ENCODE assay signal across 7 cellular contexts in genomic region chr7:150631084-150631824, GRCh38. TPM values are rescaled to one million over a fixed set of nuclear protein-coding genes. Genes with fewer than 3 reads are reported as not detected.
DNase-seq lines count a peak whose midpoint lies in the region; TF ChIP-seq lines count a peak whose summit lies in the region.

No MANE protein-coding gene starts in this region.

- peak; percentile 67 for DNase-seq in activated naive CD4-positive, alpha-beta T cell treated with anti-CD3 and anti-CD28 coated beads for 36 hours
- DNase-seq in transverse colon, result no peak
- DNase-seq in MV-4-11 (lab: John Stamatoyannopoulos, UW), result no peak
- no peak for DNase-seq in SW 1271 (lab: John Stamatoyannopoulos, UW)
- DNase-seq in cerebellar nuclear complex (lab: John Stamatoyannopoulos, UW), result no peak

- no peaks in the 10 kb centered on the region for H3K27me3 Mint-ChIP-seq in activated naive CD4-positive, alpha-beta T cell treated with anti-CD3 and anti-CD28 coated beads for 36 hours (ENCODE audit: low read depth)

- intact Hi-C loops in activated naive CD4-positive, alpha-beta T cell treated with anti-CD3 and anti-CD28 coated beads for 36 hours (cut with micrococcal nuclease), result loop anchor here (1.0 to 5.0 kb wide), 4 partner anchors 10 to 124 kb away; partner anchors contain the start of gene GIMAP1
- intact Hi-C loops in transverse colon (cut with DNase I; ENCODE audit: low total_unique reads), result no loop called here

- peaks cover 12% of the 10 kb centered on the region for H3K9me3 ChIP-seq in KOPT-K1 (ENCODE audit: insufficient read depth, low read length, poor library complexity, severe bottlenecking)
- no peaks in the 10 kb centered on the region for H3K9me3 ChIP-seq in mononuclear cell (ENCODE audit: low read depth, low read length)
- no peaks in the 10 kb centered on the region for H3K9me3 ChIP-seq in transverse colon

- TF ChIP-seq CTCF in transverse colon (IDR thresholded peaks at IDR 0.05), result no peak

- H3K4me1 ChIP-seq in mononuclear cell (ENCODE audit: insufficient read depth, low read length) (peaks cover 72% of the 10 kb centered on the region), transverse colon (no peaks in the 10 kb centered on the region)

- H3K9me3 Mint-ChIP-seq in activated naive CD4-positive, alpha-beta T cell treated with anti-CD3 and anti-CD28 coated beads for 36 hours, result peaks cover 29% of the 10 kb centered on the region

- peaks cover 58% of the 10 kb centered on the region for H3K36me3 Mint-ChIP-seq in activated naive CD4-positive, alpha-beta T cell treated with anti-CD3 and anti-CD28 coated beads for 36 hours (ENCODE audit: low read depth)

- H3K27ac Mint-ChIP-seq in activated naive CD4-positive, alpha-beta T cell treated with anti-CD3 and anti-CD28 coated beads for 36 hours, result peak overlapping the region; percentile 92

- in situ Hi-C loops in transverse colon (cut with MboI; ENCODE audit: low pct_ligation_motif_present in 1 of 4, low pct_unique_long_range_greater_than_20kb in 1 of 4, low sequenced_read_pairs in 3 of 4), result no loop called here

- TF ChIP-seq EP300 in transverse colon (IDR thresholded peaks at IDR 0.05; ENCODE audit: low read depth), result no peak

- whole genome bisulfite sequencing in transverse colon (ENCODE audit: low coverage in 1 of 2), 2 donors, result 47 to 71% methylated on average over 1 to 8 of the region's 8 CpGs

- H3K4me3 ChIP-seq in mononuclear cell (ENCODE audit: low read length) (peak overlapping the region; percentile 72), transverse colon (peak overlapping the region in 3 of 4 donors; percentile 14 to 28 (median 22))

- H3K4me1 Mint-ChIP-seq in activated naive CD4-positive, alpha-beta T cell treated with anti-CD3 and anti-CD28 coated beads for 36 hours (ENCODE audit: low read depth), result peaks cover 66% of the 10 kb centered on the region

- H3K27ac ChIP-seq in KOPT-K1 (ENCODE audit: low read depth, low read length, poor library complexity, severe bottlenecking) (peak overlapping the region; percentile 97), transverse colon (peak overlapping the region; percentile 58 to 70 (median 64))

- CTCF ChIA-PET in activated naive CD4-positive, alpha-beta T cell treated with anti-CD3 and anti-CD28 coated beads for 36 hours (lab: Charles Lee), result interaction anchor here (0.9 to 2.1 kb wide), 6 partner anchors 9 to 124 kb away, joined by 3 to 9 read pairs (median 4); no protein-coding TSS in a partner anchor

- no peak for TF ChIP-seq POLR2A in transverse colon (IDR thresholded peaks at IDR 0.05)

- H3K27me3 ChIP-seq in mononuclear cell (ENCODE audit: insufficient read depth, low read length), result no peaks in the 10 kb centered on the region
- H3K27me3 ChIP-seq in transverse colon, result no peaks in the 10 kb centered on the region

- H3K36me3 ChIP-seq in KOPT-K1 (ENCODE audit: insufficient read depth, low read length) (peaks cover 43% of the 10 kb centered on the region), transverse colon (no peaks in the 10 kb centered on the region)

- peak overlapping the region; percentile 85 for H3K4me3 Mint-ChIP-seq in activated naive CD4-positive, alpha-beta T cell treated with anti-CD3 and anti-CD28 coated beads for 36 hours

RNA-seq across cellular contexts. Expression of gene GIMAP6, which starts 0.9 kb away (rescaled TPM):
- 10 to 100 TPM; 19.2 to 20.7 TPM for total RNA-seq in activated naive CD4-positive, alpha-beta T cell treated with anti-CD3 and anti-CD28 coated beads for 36 hours
- 26.2 TPM for total RNA-seq in mononuclear cell
- total RNA-seq in transverse colon, result 10 to 100 TPM in 1 of 4 donors, 1 to 10 TPM in 3; 2.2 to 11.7 (median 6.9) TPM

RNA-seq across cellular contexts. Expression of gene GIMAP2, which starts 54.3 kb away (rescaled TPM):
- 10 to 100 TPM; 45.0 to 49.5 TPM for total RNA-seq in activated naive CD4-positive, alpha-beta T cell treated with anti-CD3 and anti-CD28 coated beads for 36 hours
- 159 TPM for total RNA-seq in mononuclear cell
- 10 to 100 TPM in 1 of 4 donors, 1 to 10 TPM in 1, not detected in 2; 4.5 to 16.2 TPM for total RNA-seq in transverse colon
